In the genomic region with DNA sequence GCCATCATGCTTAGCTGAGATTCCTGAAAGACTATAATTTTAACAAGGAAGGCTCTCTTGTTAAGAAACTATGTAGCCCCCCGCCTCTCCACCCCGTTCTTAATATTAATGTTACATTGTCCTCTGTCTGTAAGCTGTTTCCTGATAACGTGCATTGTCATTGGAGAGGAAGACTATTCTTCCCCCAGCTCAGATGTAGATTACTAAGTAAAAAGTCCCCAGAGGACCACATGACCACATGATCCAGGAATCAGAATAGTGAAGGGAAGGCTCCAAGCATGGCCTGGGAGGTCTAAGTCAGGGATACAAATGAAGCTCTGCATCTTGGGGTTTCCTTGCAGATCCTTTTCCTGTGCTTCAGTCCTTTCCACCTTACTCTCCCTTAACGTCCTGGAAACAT, we compare ENCODE assay signal across 21 cellular contexts.
DNase-seq lines count a peak whose midpoint lies in the region; ATAC-seq, FAIRE-seq and TF ChIP-seq lines count a peak whose summit lies in the region.
"Had no signal": no experiment of that assay in that cellular context is flagged by ENCODE, and none has a peak within 500 bp of the region (broad histone marks: within the 10 kb centered on the region; RNA-seq: fewer than 3 reads in every experiment).

No MANE protein-coding gene starts in this region.

- H3K27ac ChIP-seq in PC-3 (ENCODE audit: low read length): peak overlapping the region; percentile 7; the same call in 1 of the 2 replicates
- peak overlapping the region; percentile 44 for H3K27ac ChIP-seq in epithelial cell of prostate
- peak overlapping the region; percentile 62 to 76 (median 71) for H3K27ac ChIP-seq in gastrocnemius medialis
- H3K27ac ChIP-seq: A549, foreskin keratinocyte, prostate gland, WERI-Rb-1 had no signal

- no peaks in the 10 kb centered on the region for H3K9me2 ChIP-seq in PC-3 (replicated peaks; ENCODE audit: low read length)

- DNase-seq in Right ventricle myocardium inferior (ENCODE audit: missing footprints): no peak
- no peak for DNase-seq in cardiac septum (ENCODE audit: low spot score)
- DNase-seq in PC-3: no peak
- no peak for DNase-seq in epithelial cell of prostate (ENCODE audit: low read depth, low spot score)
- DNase-seq in gastrocnemius medialis: no peak
- DNase-seq in D341Med (ENCODE audit: low spot score): no peak
- no peak for DNase-seq in urothelium cell line (ENCODE audit: low spot score)
- DNase-seq in activated CD4-positive, alpha-beta T cell treated with anti-CD3 and anti-CD28 coated beads for 48 hours: no peak
- DNase-seq: activated CD4-positive, alpha-beta T cell treated with anti-CD3 and anti-CD28 coated beads, Interleukin-2, amount 50 U/mL, for 4 hours; activated gamma-delta T cell; activated naive CD8-positive, alpha-beta T cell treated with anti-CD3 and anti-CD28 coated beads, Interleukin-2, amount 50 U/mL, for 24 hours; BE2C; Caco-2; cerebellar nuclear complex; DMS79 treated with DMSO at 0.1 percent for 48 hours; T-helper 17 cell; WERI-Rb-1 had no signal

- in situ Hi-C loops in gastrocnemius medialis (cut with MboI; ENCODE audit: low sequenced_read_pairs in 4 of 4): loop anchor here in 1 of 4 donors (25.0 kb wide), 1 partner anchor 90 kb away; no protein-coding TSS in a partner anchor

- peaks cover 89% of the 10 kb centered on the region for H3K79me2 ChIP-seq in PC-3 (ENCODE audit: low read length)

- POLR2A ChIA-PET in PC-3 (lab: Charles Lee; ENCODE audit: unreplicated experiment): no interaction called here

- BruUV-seq in PC-3 (replicated peaks; lab: Mats Ljungman, UMichigan): no TSS peak

- H4K20me1 ChIP-seq in PC-3 (ENCODE audit: low read length): peaks cover 24% of the 10 kb centered on the region; the same call in 1 of the 2 replicates

- H3K9me3 ChIP-seq in PC-3 (ENCODE audit: low read length) (no peaks in the 10 kb centered on the region), gastrocnemius medialis (no peaks in the 10 kb centered on the region)
- H3K9me3 ChIP-seq: A549, BE2C, Caco-2, prostate gland had no signal

- H3K9ac ChIP-seq in PC-3 (ENCODE audit: low read length): no peak overlapping the region

- H3K27me3 ChIP-seq in PC-3 (ENCODE audit: low read length): no peaks in the 10 kb centered on the region
- H3K27me3 ChIP-seq in gastrocnemius medialis: no peaks in the 10 kb centered on the region
- H3K27me3 ChIP-seq: BE2C, foreskin keratinocyte had no signal

- peak; percentile 18 for ATAC-seq in Right ventricle myocardium inferior
- ATAC-seq in PC-3: no peak
- no peak for ATAC-seq in gastrocnemius medialis
- ATAC-seq: activated naive CD8-positive, alpha-beta T cell treated with anti-CD3 and anti-CD28 coated beads, Interleukin-2, amount 50 U/mL, for 24 hours; T-helper 17 cell had no signal

- H3K4me3 ChIP-seq in PC-3 (ENCODE audit: low read length) (no peak overlapping the region), gastrocnemius medialis (no peak overlapping the region)
- H3K4me3 ChIP-seq: A549, lung, prostate gland had no signal

- TF ChIP-seq POLR2A in gastrocnemius medialis (IDR thresholded peaks at IDR 0.05): no peak

- no peak for FAIRE-seq in urothelium cell line (lab: Jason Lieb, UNC)
- FAIRE-seq: A549 had no signal

- H3F3A ChIP-seq in PC-3 (ENCODE audit: low read length, unreplicated experiment): no peaks in the 10 kb centered on the region

- H3K4me1 ChIP-seq in PC-3 (ENCODE audit: insufficient read depth, low read length) (peaks cover 33% of the 10 kb centered on the region), gastrocnemius medialis (peaks cover 55 to 67% of the 10 kb centered on the region in 2 donors)
- H3K4me1 ChIP-seq: Caco-2, prostate gland had no signal

- intact Hi-C loops in Right ventricle myocardium inferior (cut with DNase I): no loop called here
- intact Hi-C loops in cardiac septum (cut with DNase I): no loop called here
- intact Hi-C loops in PC-3 (cut with micrococcal nuclease): loop anchor here (5.0 kb wide), 1 partner anchor 40 kb away; no protein-coding TSS in a partner anchor
- intact Hi-C loops in gastrocnemius medialis (cut with DNase I; ENCODE audit: low total_unique reads): loop anchor here (5.0 to 10.0 kb wide), 2 partner anchors 85 to 427 kb away; no protein-coding TSS in a partner anchor

- H3K36me3 ChIP-seq in PC-3 (ENCODE audit: low read depth, low read length) (no peaks in the 10 kb centered on the region), gastrocnemius medialis (no peaks in the 10 kb centered on the region)
- H3K36me3 ChIP-seq: BE2C, prostate gland, WERI-Rb-1 had no signal

- TF ChIP-seq CTCF in PC-3 (conservative IDR thresholded peaks at IDR 0.05; ENCODE audit: low read depth, low read length) (no peak), gastrocnemius medialis (IDR thresholded peaks at IDR 0.05 in 4 of 5, conservative IDR thresholded peaks at IDR 0.05 in 1 of 5) (no peak)

- 0 out of 2 replicates have a peak overlapping the region, but pooled peaks have one; percentile 20 for H3K4me2 ChIP-seq in PC-3 (ENCODE audit: low read length)

- no peak overlapping the region for H2AFZ ChIP-seq in PC-3 (ENCODE audit: low read length)

- CTCF ChIA-PET in PC-3 (lab: Charles Lee): interaction anchor here (0.5 kb wide), 1 partner anchor 1223 kb away, joined by 4 read pairs; no protein-coding TSS in a partner anchor

Comparison
In these comparisons a context has a peak if more than half of its experiments do, and no peak if none do; other contexts are left out.
1. H3K27ac ChIP-seq: peak in every context shown above with its lines; median percentile 71 in gastrocnemius medialis; 44 in epithelial cell of prostate; 7 in PC-3.
2. intact Hi-C loops: an anchor here in PC-3 (5.0 kb wide) and gastrocnemius medialis (5.0 to 10.0 kb wide); none called in Right ventricle myocardium inferior and cardiac septum.